ENCODE assay signal across 16 cellular contexts in the genomic region with DNA sequence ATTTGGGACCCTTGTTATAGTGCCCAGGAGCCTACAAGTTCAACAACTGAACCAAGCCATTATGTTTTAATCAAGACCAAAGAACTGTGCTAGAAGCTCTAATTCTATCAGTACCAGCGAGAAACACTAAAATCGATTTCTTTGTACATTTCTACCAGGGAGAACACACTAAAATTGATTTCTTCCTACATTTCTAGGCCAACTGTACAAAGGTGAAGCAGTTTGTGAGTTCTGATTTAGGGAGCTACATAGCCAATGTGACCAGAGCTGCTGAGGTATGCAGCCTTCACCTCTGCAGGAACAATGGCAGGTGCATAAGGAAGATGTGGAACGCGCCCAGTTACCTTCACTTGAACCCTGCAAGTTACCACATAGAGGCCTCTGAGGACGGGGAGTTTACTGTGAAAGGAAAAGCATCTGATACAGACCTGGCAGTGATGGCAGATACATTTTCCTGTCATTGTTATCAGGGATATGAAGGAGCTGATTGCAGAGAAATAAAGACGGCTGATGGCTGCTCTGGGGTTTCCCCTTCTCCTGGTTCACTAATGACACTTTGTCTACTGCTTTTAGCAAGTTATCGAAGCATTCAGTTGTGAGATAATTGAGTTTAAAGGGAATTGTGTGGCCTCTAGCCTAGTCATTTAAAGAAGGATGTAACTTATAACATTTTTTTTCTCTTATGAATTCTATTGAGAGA. TPM values are rescaled to one million over a fixed set of nuclear protein-coding genes. Genes with fewer than 3 reads are reported as not detected.
DNase-seq lines count a peak whose midpoint lies in the region; ATAC-seq and TF ChIP-seq lines count a peak whose summit lies in the region.
"Had no signal": no experiment of that assay in that cellular context is flagged by ENCODE, and none has a peak within 500 bp of the region (broad histone marks: within the 10 kb centered on the region; RNA-seq: fewer than 3 reads in every experiment).

No MANE protein-coding gene starts in this region.

- no peak overlapping the region for H3K4me3 ChIP-seq in foreskin fibroblast (ENCODE audit: low read depth in 1 of 2, low read length in 2 of 2)
- H3K4me3 ChIP-seq: A549 had no signal

- DNase-seq in kidney tubule cell (ENCODE audit: low spot score) (peak; percentile 27), renal cortical epithelial cell (ENCODE audit: low read depth) (peak; percentile 7), foreskin fibroblast (no peak), DMS79 treated with DMSO at 0.1 percent for 48 hours (lab: John Stamatoyannopoulos, UW) (no peak)
- DNase-seq: BE2C; CD4-positive, alpha-beta memory T cell; DMS153; DND-41; GDM1; HCEC 1CT; HFFc6 had no signal

- ATAC-seq in GM18868 (IDR thresholded peaks at IDR 0.05; ENCODE audit: unreplicated experiment) (peak; percentile 54), SK-N-SH treated with all-trans-retinoic acid at 6 μM for 48 hours (no peak), HG03460 (IDR thresholded peaks at IDR 0.05; ENCODE audit: unreplicated experiment) (no peak)
- ATAC-seq: A549 had no signal

- TF ChIP-seq CTCF in foreskin fibroblast (IDR thresholded peaks at IDR 0.05; ENCODE audit: low read depth, low read length): no peak

TF ChIP-seq in SK-N-SH treated with all-trans-retinoic acid at 6 μM for 48 hours, 23 proteins besides CTCF, POLR2A, EP300 and RAD21:
- TF ChIP-seq ISL1 (CRISPR knock-in tag; IDR thresholded peaks at IDR 0.05): peak; percentile 56; the same call in 1 of the 2 replicates
- no peak for TF ChIP-seq ZFP30 (CRISPR knock-in tag; IDR thresholded peaks at IDR 0.05)
- TF ChIP-seq ZNF70 (CRISPR knock-in tag; IDR thresholded peaks at IDR 0.05): no peak
- TF ChIP-seq, protein P1, sequence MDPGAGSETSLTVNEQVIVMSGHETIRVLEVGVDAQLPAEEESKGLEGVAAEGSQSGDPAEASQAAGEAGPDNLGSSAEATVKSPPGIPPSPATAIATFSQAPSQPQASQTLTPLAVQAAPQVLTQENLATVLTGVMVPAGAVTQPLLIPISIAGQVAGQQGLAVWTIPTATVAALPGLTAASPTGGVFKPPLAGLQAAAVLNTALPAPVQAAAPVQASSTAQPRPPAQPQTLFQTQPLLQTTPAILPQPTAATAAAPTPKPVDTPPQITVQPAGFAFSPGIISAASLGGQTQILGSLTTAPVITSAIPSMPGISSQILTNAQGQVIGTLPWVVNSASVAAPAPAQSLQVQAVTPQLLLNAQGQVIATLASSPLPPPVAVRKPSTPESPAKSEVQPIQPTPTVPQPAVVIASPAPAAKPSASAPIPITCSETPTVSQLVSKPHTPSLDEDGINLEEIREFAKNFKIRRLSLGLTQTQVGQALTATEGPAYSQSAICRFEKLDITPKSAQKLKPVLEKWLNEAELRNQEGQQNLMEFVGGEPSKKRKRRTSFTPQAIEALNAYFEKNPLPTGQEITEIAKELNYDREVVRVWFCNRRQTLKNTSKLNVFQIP (CRISPR knock-in tag; IDR thresholded peaks at IDR 0.05; ENCODE audit: borderline replicate concordance, low read depth): no peak

RNA-seq across cellular contexts. Expression of a gene that starts 31.7 kb away (rescaled TPM):
- total RNA-seq in renal cortical epithelial cell: not detected in 2 replicates
- total RNA-seq: CD4-positive, alpha-beta memory T cell; HFFc6 had no signal

RNA-seq across cellular contexts. Expression of a gene that starts 48.3 kb away (rescaled TPM):
- not detected in 2 replicates for total RNA-seq in renal cortical epithelial cell
- total RNA-seq: CD4-positive, alpha-beta memory T cell; H4; HFFc6 had no signal

Comparison
In these comparisons a context has a peak if more than half of its experiments do, and no peak if none do; other contexts are left out.
1. DNase-seq: peak in kidney tubule cell (single experiment) and renal cortical epithelial cell (single experiment); none in foreskin fibroblast (0 of 2) and DMS79 treated with DMSO at 0.1 percent for 48 hours (single experiment).